In genomic region chr6:117506180-117506835, GRCh38 we compare ENCODE assay signal across 17 cellular contexts. TPM values are rescaled to one million over a fixed set of nuclear protein-coding genes. Genes with fewer than 3 reads are reported as not detected.
DNase-seq lines count a peak whose midpoint lies in the region; ATAC-seq and TF ChIP-seq lines count a peak whose summit lies in the region.
"Had no signal": no experiment of that assay in that cellular context is flagged by ENCODE, and none has a peak within 500 bp of the region (broad histone marks: within the 10 kb centered on the region; RNA-seq: fewer than 3 reads in every experiment).

No MANE protein-coding gene starts in this region.

- no peak overlapping the region for H3K27ac ChIP-seq in breast epithelium
- no peak overlapping the region for H3K27ac ChIP-seq in brain microvascular endothelial cell
- no peak overlapping the region for H3K27ac ChIP-seq in neuronal stem cell (replicated peaks; ENCODE audit: low read length)
- H3K27ac ChIP-seq: cardiac muscle cell had no signal

- in situ Hi-C loops in brain microvascular endothelial cell (cut with HindIII; ENCODE audit: low pct_ligation_motif_present, low sequenced_read_pairs), result no loop called here

- no peak overlapping the region for H3K4ac ChIP-seq in neuronal stem cell (ENCODE audit: low read length)

- H3K23ac ChIP-seq in neuronal stem cell (ENCODE audit: low read depth, low read length, poor library complexity), result no peak overlapping the region

- H4K91ac ChIP-seq in neuronal stem cell (ENCODE audit: low read depth, low read length, poor library complexity), result no peak overlapping the region

- H3K79me1 ChIP-seq in neuronal stem cell (ENCODE audit: low read depth, low read length), result no peaks in the 10 kb centered on the region

- DNase-seq in MCF 10A (ENCODE audit: unreplicated experiment) (no peak), breast epithelium (ENCODE audit: low spot score in 2 of 2) (no peak), brain microvascular endothelial cell (peak; percentile 35), kidney tubule cell (ENCODE audit: low spot score) (peak; percentile 60), anterior cingulate cortex (lab: John Stamatoyannopoulos, UW) (no peak), NCI-H2107 (lab: John Stamatoyannopoulos, UW) (no peak), neuronal stem cell (ENCODE audit: low spot score) (no peak)
- DNase-seq: 8988T, activated gamma-delta T cell treated with Interleukin-2 at 50 U/mL for 16 hours, left ventricle myocardium superior, NCI-H1417 treated with DMSO at 0.1 percent for 48 hours, NCI-H446 had no signal

- H2AK5ac ChIP-seq in neuronal stem cell (ENCODE audit: low read depth, low read length), result no peak overlapping the region

- H3K9me3 ChIP-seq in breast epithelium, result no peaks in the 10 kb centered on the region
- H3K9me3 ChIP-seq in neuronal stem cell (replicated peaks in 1 of 2; ENCODE audit: control insufficient read depth in 2 of 2, insufficient read depth in 1 of 2, low read depth in 1 of 2, low read length in 2 of 2), result no peaks in the 10 kb centered on the region

- H3K27me3 Mint-ChIP-seq in MCF 10A (ENCODE audit: insufficient read depth, unreplicated experiment), result no peaks in the 10 kb centered on the region

- H3K4me1 ChIP-seq in breast epithelium, result no peaks in the 10 kb centered on the region
- peaks cover 4 to 16% of the 10 kb centered on the region in 2 donors for H3K4me1 ChIP-seq in neuronal stem cell (ENCODE audit: control insufficient read depth in 2 of 2, insufficient read depth in 1 of 2, low read depth in 1 of 2, low read length in 2 of 2)

- H2BK12ac ChIP-seq in neuronal stem cell (ENCODE audit: low read length), result no peak overlapping the region

- peaks cover 42% of the 10 kb centered on the region for H3K36me3 Mint-ChIP-seq in MCF 10A (ENCODE audit: insufficient read depth, unreplicated experiment)
- H3K36me3 Mint-ChIP-seq: stimulated activated memory B cell treated with anti-CD40 and anti-IgM and Interleukin-4, amounts not matched to agents 10 μg/mL and 1 μg/mL and 100 μg/mL, for 72 hours; WTC11 had no signal

- BruUV-seq in MCF 10A (replicated peaks; lab: Mats Ljungman, UMichigan), result TSS peak; percentile 11

- H3K9ac ChIP-seq in neuronal stem cell (ENCODE audit: low read depth, low read length, poor library complexity), result no peak overlapping the region

- no peak for TF ChIP-seq POLR2A in breast epithelium (IDR thresholded peaks at IDR 0.05)

- H3K27ac Mint-ChIP-seq in MCF 10A (ENCODE audit: low read depth, unreplicated experiment), result no peak overlapping the region
- H3K27ac Mint-ChIP-seq: stimulated activated memory B cell treated with anti-CD40 and anti-IgM and Interleukin-4, amounts not matched to agents 10 μg/mL and 1 μg/mL and 100 μg/mL, for 72 hours; WTC11 had no signal

- H4K8ac ChIP-seq in neuronal stem cell (ENCODE audit: low read depth, low read length), result no peak overlapping the region

- H3K18ac ChIP-seq in neuronal stem cell (ENCODE audit: low read length), result no peak overlapping the region

- H2BK5ac ChIP-seq in neuronal stem cell (ENCODE audit: low read length), result no peak overlapping the region

- POLR2A ChIA-PET in MCF 10A (lab: Yijun Ruan, JAX), result no interaction called here

- H3K4me3 ChIP-seq in breast epithelium (no peak overlapping the region), brain microvascular endothelial cell (ENCODE audit: low read depth, low read length) (no peak overlapping the region), neuronal stem cell (ENCODE audit: low read length in 2 of 2) (no peak overlapping the region)
- H3K4me3 ChIP-seq: cardiac muscle cell had no signal

- ATAC-seq in HG03521 (IDR thresholded peaks at IDR 0.05; ENCODE audit: unreplicated experiment), result no peak
- ATAC-seq: left ventricle myocardium superior; sciatic nerve; stimulated activated memory B cell treated with anti-CD40 and anti-IgM and Interleukin-4, amounts not matched to agents 10 μg/mL and 1 μg/mL and 100 μg/mL, for 72 hours; WTC11 had no signal

- no peak overlapping the region for H3K14ac ChIP-seq in neuronal stem cell (ENCODE audit: low read length)

- no peak overlapping the region for H2AFZ ChIP-seq in neuronal stem cell (ENCODE audit: low read length)

- H2BK15ac ChIP-seq in neuronal stem cell (ENCODE audit: low read length), result no peak overlapping the region

- H3K27me3 ChIP-seq in breast epithelium (no peaks in the 10 kb centered on the region), brain microvascular endothelial cell (replicated peaks) (no peaks in the 10 kb centered on the region), neuronal stem cell (ENCODE audit: control insufficient read depth in 3 of 3, insufficient read depth in 3 of 3, low read depth in 1 of 3, low read length in 3 of 3) (no peaks in the 10 kb centered on the region)
- H3K27me3 ChIP-seq: cardiac muscle cell had no signal

- intact Hi-C loops in MCF 10A (cut with micrococcal nuclease) (no loop called here), breast epithelium (cut with DNase I; ENCODE audit: low total_unique reads) (loop anchor here (1.0 kb wide), 1 partner anchor 9 kb away; no protein-coding TSS in a partner anchor)

- CTCF ChIA-PET in MCF 10A (lab: Yijun Ruan, JAX), result no interaction called here

- no peaks in the 10 kb centered on the region for H3K36me3 ChIP-seq in breast epithelium
- H3K36me3 ChIP-seq in brain microvascular endothelial cell (replicated peaks), result peaks cover 14% of the 10 kb centered on the region
- no peaks in the 10 kb centered on the region for H3K36me3 ChIP-seq in neuronal stem cell (replicated peaks in 1 of 2; ENCODE audit: control insufficient read depth in 2 of 2, insufficient read depth in 2 of 2, low read length in 2 of 2)
- H3K36me3 ChIP-seq: cardiac muscle cell had no signal

- no peak overlapping the region for H2BK120ac ChIP-seq in neuronal stem cell (ENCODE audit: low read depth, low read length)

- H3K4me3 Mint-ChIP-seq in MCF 10A (ENCODE audit: unreplicated experiment), result no peak overlapping the region
- H3K4me3 Mint-ChIP-seq: stimulated activated memory B cell treated with anti-CD40 and anti-IgM and Interleukin-4, amounts not matched to agents 10 μg/mL and 1 μg/mL and 100 μg/mL, for 72 hours; WTC11 had no signal

- no peaks in the 10 kb centered on the region for H3K9me3 Mint-ChIP-seq in MCF 10A (ENCODE audit: unreplicated experiment)
- H3K9me3 Mint-ChIP-seq: stimulated activated memory B cell treated with anti-CD40 and anti-IgM and Interleukin-4, amounts not matched to agents 10 μg/mL and 1 μg/mL and 100 μg/mL, for 72 hours; WTC11 had no signal

- no peak overlapping the region for H3K4me2 ChIP-seq in neuronal stem cell (ENCODE audit: insufficient read depth, low read length, poor library complexity, severe bottlenecking)

- TF ChIP-seq CTCF in MCF 10A (IDR thresholded peaks at IDR 0.05; ENCODE audit: unreplicated experiment), result no peak
- TF ChIP-seq CTCF in breast epithelium (IDR thresholded peaks at IDR 0.05), result no peak
- TF ChIP-seq CTCF in brain microvascular endothelial cell (IDR thresholded peaks at IDR 0.05; ENCODE audit: low read depth, low read length, missing control alignments), result no peak

- no CpG with 5 or more reads among the region's 3 CpGs for WGBS in neuronal stem cell (ENCODE audit: extremely low coverage in 2 of 2, insufficient read length in 2 of 2, insufficient replicate concordance in 1 of 2), 2 donors

- peaks cover 50% of the 10 kb centered on the region for H3K4me1 Mint-ChIP-seq in MCF 10A (ENCODE audit: insufficient read depth, unreplicated experiment)
- H3K4me1 Mint-ChIP-seq: stimulated activated memory B cell treated with anti-CD40 and anti-IgM and Interleukin-4, amounts not matched to agents 10 μg/mL and 1 μg/mL and 100 μg/mL, for 72 hours; WTC11 had no signal

RNA-seq across cellular contexts. Expression of gene DCBLD1, which starts 23.8 kb away (rescaled TPM):
- total RNA-seq in MCF 10A (2022) (25.4 and 26.8 TPM in 2 replicates), breast epithelium (10 to 100 TPM; 10.4 to 16.0 (median 11.8) TPM)
- polyA plus RNA-seq in neuronal stem cell (2013, experiment 1 of 2), result 2.3 TPM
- 2.3 TPM for polyA plus RNA-seq in neuronal stem cell (2013, experiment 2 of 2)

Comparison
In these comparisons a context has a peak if more than half of its experiments do, and no peak if none do; other contexts are left out.
1. DNase-seq: peak in brain microvascular endothelial cell (single experiment) and kidney tubule cell (single experiment); none in MCF 10A (single experiment), breast epithelium (0 of 2), anterior cingulate cortex (0 of 58), NCI-H2107 (single experiment) and neuronal stem cell (single experiment).